In the genomic region with DNA sequence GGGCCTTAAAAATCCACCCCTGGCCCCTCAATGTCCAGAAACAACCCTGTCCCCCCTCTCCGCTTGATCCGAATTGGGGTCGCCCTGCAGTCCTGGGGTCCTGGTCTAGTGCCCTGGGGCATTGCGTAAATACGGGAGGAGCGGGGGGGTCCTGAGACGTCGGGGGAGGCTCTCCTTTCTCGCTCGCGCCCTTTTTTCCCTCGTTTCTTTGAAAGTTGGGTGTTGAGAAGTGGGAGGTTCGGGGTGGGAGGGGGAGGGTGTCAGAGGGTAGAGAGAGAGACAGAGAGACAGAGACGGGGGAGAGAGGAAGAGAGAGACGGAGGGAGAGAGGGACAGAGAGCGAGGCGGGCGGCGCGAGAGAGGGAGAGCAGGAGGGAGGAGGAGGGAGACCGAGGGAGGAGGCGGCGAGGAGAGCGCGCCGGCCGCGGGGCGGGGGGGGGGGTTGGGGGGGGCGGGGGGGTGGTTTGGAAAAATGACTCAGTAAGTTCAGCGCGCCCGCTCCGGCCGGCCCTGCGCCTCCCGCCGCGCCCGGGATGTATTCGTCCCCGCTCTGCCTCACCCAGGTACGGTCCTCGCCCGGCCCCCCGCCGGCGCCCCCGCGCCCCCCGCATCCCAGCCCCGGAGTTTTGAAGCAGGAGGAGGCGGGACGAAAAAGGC, we compare ENCODE assay signal across 8 cellular contexts. TPM values are rescaled to one million over a fixed set of nuclear protein-coding genes. Genes with fewer than 3 reads are reported as not detected.
A peak's percentile ranks its signal among the peaks of the same experiment; 100 is the strongest.
DNase-seq lines count a peak whose midpoint lies in the region; ATAC-seq and TF ChIP-seq lines count a peak whose summit lies in the region.

A gene (plus strand): TSS at position 480 of the 657 bp plus-strand sequence. CDS start 54 bp downstream, at position 534.

- no peak for TF ChIP-seq CTCF in mucosa of descending colon (IDR thresholded peaks at IDR 0.05)

- peak within 1 kb of the TSS; percentile 94 for H3K27ac ChIP-seq in esophagus (ENCODE audit: low read depth in 2 of 2, low read length in 1 of 2)
- peak within 1 kb of the TSS; percentile 86 for H3K27ac ChIP-seq in temporal lobe (ENCODE audit: low read depth, low read length)

- H3K36me3 ChIP-seq in esophagus (ENCODE audit: control insufficient read depth in 2 of 2, insufficient read depth in 2 of 2, low read length in 1 of 2) = no peaks in the 10 kb centered on the region
- H3K36me3 ChIP-seq in mucosa of descending colon (ENCODE audit: low read depth) = no peaks in the 10 kb centered on the region

- CTCF ChIA-PET in activated CD8-positive, alpha-beta memory T cell treated with anti-CD3 and anti-CD28 coated beads for 36 hours (lab: Charles Lee) = no interaction called here

- H3K9me3 ChIP-seq in esophagus (ENCODE audit: control insufficient read depth in 2 of 2, insufficient read depth in 1 of 2, low read depth in 1 of 2, low read length in 1 of 2) = no peaks in the 10 kb centered on the region
- H3K9me3 ChIP-seq in mucosa of descending colon = no peaks in the 10 kb centered on the region

- POLR2A ChIA-PET in activated CD8-positive, alpha-beta memory T cell treated with anti-CD3 and anti-CD28 coated beads for 36 hours (lab: Charles Lee) = no interaction called here

- H3K4me3 ChIP-seq in esophagus (ENCODE audit: low read depth in 1 of 2, low read length in 2 of 2) (peak within 1 kb of the TSS; percentile 67 to 79), mucosa of descending colon (peak within 1 kb of the TSS; percentile 40)

- intact Hi-C loops in mucosa of descending colon (cut with DNase I, micrococcal nuclease) = loop anchor here in 1 of 2 donors (10.0 kb wide), 1 partner anchor 59 kb away; no protein-coding TSS in a partner anchor

- H3K27me3 ChIP-seq in esophagus (ENCODE audit: control insufficient read depth in 1 of 2, insufficient read depth in 2 of 2, low read length in 2 of 2) = no peaks in the 10 kb centered on the region

- whole genome bisulfite sequencing in esophagus, 2 donors = 1% methylated on average over 15 to 39 of the region's 54 CpGs

- DNase-seq in NCI-H146 (lab: John Stamatoyannopoulos, UW) = peak; percentile 32
- DNase-seq in NCI-H146 treated with DMSO at 0.1 percent for 48 hours (lab: John Stamatoyannopoulos, UW; ENCODE audit: unreplicated experiment) = no peak
- DNase-seq in NCI-H2171 treated with DMSO at 0.1 percent for 48 hours (lab: John Stamatoyannopoulos, UW) = peak; percentile 56
- DNase-seq in mucosa of descending colon = peak; percentile 65 to 80 (median 76)

- ATAC-seq in mucosa of descending colon (peak; percentile 72), HG03565 (IDR thresholded peaks at IDR 0.05; ENCODE audit: unreplicated experiment) (no peak)

- H3K4me1 ChIP-seq in esophagus (ENCODE audit: control insufficient read depth in 2 of 2, insufficient read depth in 2 of 2, low read length in 1 of 2) (peaks cover 3 to 23% of the 10 kb centered on the region in 2 donors), mucosa of descending colon (ENCODE audit: low read depth) (peaks cover 7% of the 10 kb centered on the region)

RNA-seq across cellular contexts. Expression of the gene that starts here (rescaled TPM):
- 10 to 100 TPM; 17.7 to 19.3 TPM for total RNA-seq in activated CD8-positive, alpha-beta memory T cell treated with anti-CD3 and anti-CD28 coated beads for 36 hours
- polyA plus RNA-seq in esophagus = 10 to 100 TPM; 15.4 to 48.1 TPM
- 100 to 1,000 TPM in 1 of 3 donors, 10 to 100 TPM in 2; 38.4 to 210 (median 79.3) TPM for total RNA-seq in mucosa of descending colon
- total RNA-seq in temporal lobe = 7.1 TPM
